Comparison of ENCODE assay signal across 2 cellular contexts in the genomic region with DNA sequence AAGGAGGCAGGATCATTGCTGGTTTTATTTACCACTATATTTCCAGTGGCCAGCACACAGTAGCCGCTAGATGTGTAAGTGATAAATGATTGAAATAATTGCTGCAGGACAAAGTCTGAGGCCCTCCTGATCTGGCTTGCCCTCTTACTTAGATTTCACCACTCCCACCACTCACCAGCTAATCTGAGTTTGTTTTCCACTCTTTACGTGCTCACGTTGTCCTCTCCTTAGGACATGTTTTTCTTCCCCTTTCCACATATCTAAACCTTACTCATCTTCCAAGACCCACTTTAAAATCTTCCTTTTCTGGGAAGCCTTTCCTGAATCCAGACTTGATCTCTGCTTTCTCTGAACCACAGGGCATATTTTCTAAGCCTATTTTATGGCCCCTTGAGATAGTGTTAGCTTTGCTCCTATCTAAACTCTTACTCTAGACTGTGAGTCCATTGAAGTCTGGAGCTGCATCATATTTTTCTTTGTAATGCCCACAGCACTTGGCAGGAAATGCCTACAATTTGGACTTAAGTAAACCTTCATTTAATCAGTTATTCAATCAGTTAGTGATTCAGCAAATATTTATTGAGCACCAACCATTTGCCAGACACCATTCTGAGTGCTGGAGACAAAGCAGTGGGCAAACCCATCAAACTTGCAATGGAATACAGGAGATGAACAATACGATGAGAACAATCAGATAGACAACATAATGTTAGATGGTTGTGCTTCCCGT.
A peak's percentile ranks its signal among the peaks of the same experiment; 100 is the strongest.
TF ChIP-seq lines count a peak whose summit lies in the region.

No MANE protein-coding gene starts in this region.

TF ChIP-seq in liver, 16 proteins besides CTCF, POLR2A, EP300 and RAD21:
- TF ChIP-seq EGR1 (IDR thresholded peaks at IDR 0.05; ENCODE audit: low read depth in 2 of 2) (no peak), SP1 (IDR thresholded peaks at IDR 0.05) (no peak), HNF4A (conservative IDR thresholded peaks at IDR 0.05) (peak; percentile 6 to 21)

TF ChIP-seq in HepG2, 621 proteins besides CTCF, POLR2A, EP300 and RAD21:
- TF ChIP-seq ZNF577 (CRISPR knock-in tag; IDR thresholded peaks at IDR 0.05; ENCODE audit: borderline replicate concordance, low read depth), result no peak
- no peak for TF ChIP-seq CCDC6 (CRISPR knock-in tag; IDR thresholded peaks at IDR 0.05)
- TF ChIP-seq MEF2D (CRISPR knock-in tag; IDR thresholded peaks at IDR 0.05), result no peak
- TF ChIP-seq TP53 (CRISPR knock-in tag; conservative IDR thresholded peaks at IDR 0.05), result no peak
- TF ChIP-seq NFKBIZ (CRISPR knock-in tag; IDR thresholded peaks at IDR 0.05), result no peak
- no peak for TF ChIP-seq SOX6 (IDR thresholded peaks at IDR 0.05)
- no peak for TF ChIP-seq SOX6 (CRISPR knock-in tag; IDR thresholded peaks at IDR 0.05)
- TF ChIP-seq NR3C1 (CRISPR knock-in tag; IDR thresholded peaks at IDR 0.05), result no peak
- no peak for TF ChIP-seq ZBTB8A (CRISPR knock-in tag; IDR thresholded peaks at IDR 0.05; ENCODE audit: borderline replicate concordance, low read depth)
- TF ChIP-seq KDM2A (CRISPR knock-in tag; IDR thresholded peaks at IDR 0.05; ENCODE audit: borderline replicate concordance, low read depth), result no peak
- no peak for TF ChIP-seq HHEX (CRISPR knock-in tag; IDR thresholded peaks at IDR 0.05)
- no peak for TF ChIP-seq ZNF282 (IDR thresholded peaks at IDR 0.05; ENCODE audit: partially characterized antibody)
- TF ChIP-seq ZNF569 (CRISPR knock-in tag; IDR thresholded peaks at IDR 0.05; ENCODE audit: borderline replicate concordance), result no peak
- TF ChIP-seq ZNF841 (CRISPR knock-in tag; IDR thresholded peaks at IDR 0.05; ENCODE audit: borderline replicate concordance), result no peak
- no peak for TF ChIP-seq ZKSCAN8 (CRISPR knock-in tag; IDR thresholded peaks at IDR 0.05; ENCODE audit: borderline replicate concordance)
TF ChIP-seq in HepG2: peak in this region for 0.
